9 cellular contexts compared by ENCODE assay signal in genomic region chr3:111676177-111677021, GRCh38. TPM values are rescaled to one million over a fixed set of nuclear protein-coding genes. Genes with fewer than 3 reads are reported as not detected.
A peak's percentile ranks its signal among the peaks of the same experiment; 100 is the strongest.
DNase-seq lines count a peak whose midpoint lies in the region; ATAC-seq and TF ChIP-seq lines count a peak whose summit lies in the region.
"Had no signal": no experiment of that assay in that cellular context is flagged by ENCODE, and none has a peak within 500 bp of the region (broad histone marks: within the 10 kb centered on the region; RNA-seq: fewer than 3 reads in every experiment).

No MANE protein-coding gene starts in this region.

- H3K79me2 ChIP-seq in OCI-LY3 (ENCODE audit: low read length): no peaks in the 10 kb centered on the region

- POLR2A ChIA-PET in activated CD4-positive, alpha-beta T cell treated with anti-CD3 and anti-CD28 coated beads, Interleukin-2, amount 10 ng/mL, durations not matched to agents 7 days and 5 days (lab: Charles Lee): no interaction called here

- no peaks in the 10 kb centered on the region for H3K27me3 ChIP-seq in OCI-LY3 (ENCODE audit: low read depth, low read length)

- H3K36me3 Mint-ChIP-seq in activated CD4-positive, alpha-beta T cell treated with anti-CD3 and anti-CD28 coated beads, Interleukin-2, amount 10 ng/mL, durations not matched to agents 7 days and 5 days (ENCODE audit: low read depth): peaks cover 28% of the 10 kb centered on the region

- H3K9me3 ChIP-seq in OCI-LY3 (ENCODE audit: insufficient read depth, low read length): no peaks in the 10 kb centered on the region

- intact Hi-C loops in sciatic nerve (cut with DNase I): no loop called here

- peak; percentile 38 for ATAC-seq in stimulated activated naive CD8-positive, alpha-beta T cell treated with anti-CD3 and anti-CD28 coated beads, Interleukin-15, amount 100 ng/mL, for 72 hours
- ATAC-seq in sciatic nerve: no peak

- H3K9me3 Mint-ChIP-seq in activated CD4-positive, alpha-beta T cell treated with anti-CD3 and anti-CD28 coated beads, Interleukin-2, amount 10 ng/mL, durations not matched to agents 7 days and 5 days: no peaks in the 10 kb centered on the region
- H3K9me3 Mint-ChIP-seq in stimulated activated naive CD8-positive, alpha-beta T cell treated with anti-CD3 and anti-CD28 coated beads, Interleukin-15, amount 100 ng/mL, for 72 hours: no peaks in the 10 kb centered on the region

- DNase-seq in activated CD4-positive, alpha-beta T cell treated with anti-CD3 and anti-CD28 coated beads, Interleukin-2, amount 10 ng/mL, durations not matched to agents 7 days and 5 days: peak; percentile 24
- no peak for DNase-seq in activated CD4-positive, alpha-beta T cell treated with anti-CD3 and anti-CD28 coated beads for 1 hour
- DNase-seq in epithelial cell of proximal tubule (ENCODE audit: low read depth) (no peak), KG1 (lab: John Stamatoyannopoulos, UW) (no peak), sciatic nerve (ENCODE audit: low spot score) (no peak), CD1c-positive myeloid dendritic cell (ENCODE audit: extremely low spot score) (no peak)
- DNase-seq in stimulated activated naive CD8-positive, alpha-beta T cell treated with anti-CD3 and anti-CD28 coated beads, Interleukin-15, amount 100 ng/mL, for 72 hours: peak in 1 of 2 donors; percentile 53
- DNase-seq: stimulated activated CD4-positive, alpha-beta T cell treated with anti-CD3 and anti-CD28 coated beads, Interleukin-12 subunit alpha, Interleukin-12 subunit beta, amount 100 ng/mL, for 4 hours had no signal

- no peaks in the 10 kb centered on the region for H3K36me3 ChIP-seq in OCI-LY3 (replicated peaks; ENCODE audit: low read depth, low read length)

- TF ChIP-seq CTCF in OCI-LY3 (IDR thresholded peaks at IDR 0.05; ENCODE audit: low read depth, low read length): no peak
- TF ChIP-seq CTCF in epithelial cell of proximal tubule (conservative IDR thresholded peaks at IDR 0.05; ENCODE audit: low read depth, low read length): no peak

- no peaks in the 10 kb centered on the region for H3K27me3 Mint-ChIP-seq in activated CD4-positive, alpha-beta T cell treated with anti-CD3 and anti-CD28 coated beads, Interleukin-2, amount 10 ng/mL, durations not matched to agents 7 days and 5 days
- H3K27me3 Mint-ChIP-seq in stimulated activated naive CD8-positive, alpha-beta T cell treated with anti-CD3 and anti-CD28 coated beads, Interleukin-15, amount 100 ng/mL, for 72 hours: no peaks in the 10 kb centered on the region

- H3K4me3 ChIP-seq in OCI-LY3 (ENCODE audit: low read length) (peak overlapping the region; percentile 56), epithelial cell of proximal tubule (ENCODE audit: low read depth, low read length) (peak overlapping the region; percentile 11)

- peaks cover 62% of the 10 kb centered on the region for H3K4me1 Mint-ChIP-seq in activated CD4-positive, alpha-beta T cell treated with anti-CD3 and anti-CD28 coated beads, Interleukin-2, amount 10 ng/mL, durations not matched to agents 7 days and 5 days
- H3K4me1 Mint-ChIP-seq in stimulated activated naive CD8-positive, alpha-beta T cell treated with anti-CD3 and anti-CD28 coated beads, Interleukin-15, amount 100 ng/mL, for 72 hours: peaks cover 74% of the 10 kb centered on the region

- no peak overlapping the region for H3K9ac ChIP-seq in OCI-LY3 (ENCODE audit: low read length)

- H4K20me1 ChIP-seq in OCI-LY3 (ENCODE audit: insufficient read depth, low read length): no peaks in the 10 kb centered on the region

- H3K4me1 ChIP-seq in OCI-LY3 (ENCODE audit: low read length): peaks cover 34% of the 10 kb centered on the region

- CTCF ChIA-PET in activated CD4-positive, alpha-beta T cell treated with anti-CD3 and anti-CD28 coated beads, Interleukin-2, amount 10 ng/mL, durations not matched to agents 7 days and 5 days (lab: Charles Lee): interaction anchor here (0.7 to 1.5 kb wide), 2 partner anchors 12 to 60 kb away, joined by 3 to 5 read pairs; no protein-coding TSS in a partner anchor

- peak overlapping the region; percentile 99 for H3K27ac Mint-ChIP-seq in activated CD4-positive, alpha-beta T cell treated with anti-CD3 and anti-CD28 coated beads, Interleukin-2, amount 10 ng/mL, durations not matched to agents 7 days and 5 days
- peak overlapping the region; percentile 71 to 90 for H3K27ac Mint-ChIP-seq in stimulated activated naive CD8-positive, alpha-beta T cell treated with anti-CD3 and anti-CD28 coated beads, Interleukin-15, amount 100 ng/mL, for 72 hours

- H3K4me3 Mint-ChIP-seq in activated CD4-positive, alpha-beta T cell treated with anti-CD3 and anti-CD28 coated beads, Interleukin-2, amount 10 ng/mL, durations not matched to agents 7 days and 5 days: peak overlapping the region; percentile 92
- H3K4me3 Mint-ChIP-seq in stimulated activated naive CD8-positive, alpha-beta T cell treated with anti-CD3 and anti-CD28 coated beads, Interleukin-15, amount 100 ng/mL, for 72 hours: peak overlapping the region; percentile 86 to 92

- H3K4me2 ChIP-seq in OCI-LY3 (ENCODE audit: low read length): peak overlapping the region; percentile 91

- no peak overlapping the region for H3K27ac ChIP-seq in OCI-LY3 (ENCODE audit: low read length)

- H2AFZ ChIP-seq in OCI-LY3 (ENCODE audit: low read depth, low read length): peak overlapping the region; percentile 70

RNA-seq across cellular contexts. Expression of gene PLCXD2, which starts 1.9 kb away (rescaled TPM):
- 10 to 100 TPM; 11.6 to 12.6 TPM for total RNA-seq in activated CD4-positive, alpha-beta T cell treated with anti-CD3 and anti-CD28 coated beads, Interleukin-2, amount 10 ng/mL, durations not matched to agents 7 days and 5 days
- total RNA-seq in epithelial cell of proximal tubule (4.6 and 5.9 TPM in 2 replicates), sciatic nerve (1.0 TPM)
